ENCODE assay signal across 7 cellular contexts in the genomic region with DNA sequence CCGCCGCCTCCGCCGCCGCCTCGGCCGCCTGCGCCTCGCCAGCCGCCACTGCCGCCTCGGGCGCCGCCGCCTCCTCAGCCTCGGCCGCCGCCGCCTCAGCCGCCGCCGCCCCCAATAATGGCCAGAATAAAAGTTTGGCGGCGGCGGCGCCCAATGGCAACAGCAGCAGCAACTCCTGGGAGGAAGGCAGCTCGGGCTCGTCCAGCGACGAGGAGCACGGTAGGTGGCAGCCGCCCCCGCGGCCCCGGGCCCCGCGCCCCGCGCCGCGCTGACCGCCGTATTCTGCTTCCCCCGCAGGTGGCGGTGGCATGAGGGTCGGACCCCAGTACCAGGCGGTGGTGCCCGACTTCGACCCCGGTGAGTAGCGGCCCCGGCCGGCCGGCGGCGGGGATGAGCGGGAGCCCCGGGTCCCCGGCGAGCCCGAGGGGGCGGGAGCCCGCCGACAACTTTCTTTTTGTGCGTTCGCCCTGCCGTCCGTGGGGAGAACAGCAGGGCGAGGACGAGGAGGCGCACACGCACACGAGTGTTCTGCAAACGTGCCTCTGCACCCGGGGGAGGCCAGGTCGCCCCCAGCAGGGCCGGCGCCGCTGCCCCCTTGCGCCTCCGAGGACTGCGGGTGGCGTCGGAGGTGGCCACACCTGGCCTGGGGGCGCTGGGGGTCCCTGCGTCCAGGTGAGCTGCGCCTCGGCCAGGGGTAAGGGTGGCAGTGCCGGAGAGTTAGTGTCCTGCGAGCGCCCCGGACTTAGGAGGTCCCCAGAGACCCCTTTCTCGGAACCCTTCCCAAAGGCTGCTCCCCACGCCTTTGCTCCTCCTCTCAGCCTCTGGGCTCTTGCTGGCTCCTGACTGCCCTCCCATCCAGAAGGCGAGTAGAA. TPM values are rescaled to one million over a fixed set of nuclear protein-coding genes. Genes with fewer than 3 reads are reported as not detected.
A peak's percentile ranks its signal among the peaks of the same experiment; 100 is the strongest.
DNase-seq lines count a peak whose midpoint lies in the region; ATAC-seq and TF ChIP-seq lines count a peak whose summit lies in the region.

No MANE protein-coding gene starts in this region.

- H4K20me1 ChIP-seq in neural progenitor cell (ENCODE audit: low read depth), result peaks cover 47% of the 10 kb centered on the region

- H3K4me3 Mint-ChIP-seq in neural progenitor cell, result peak overlapping the region; percentile 93

- peaks cover 63% of the 10 kb centered on the region for H3K79me2 ChIP-seq in neural progenitor cell (ENCODE audit: low read depth)

- no peak overlapping the region for H2AFZ ChIP-seq in neural progenitor cell (replicated peaks)

- peaks cover 29% of the 10 kb centered on the region for H3F3A ChIP-seq in neural progenitor cell (ENCODE audit: low read depth)

- peaks cover 5% of the 10 kb centered on the region for H3K27me3 Mint-ChIP-seq in neural progenitor cell (ENCODE audit: insufficient read depth, low read depth)

- H3K4me1 ChIP-seq in NT2/D1 (ENCODE audit: insufficient read depth, insufficient read length) (peaks cover 7% of the 10 kb centered on the region), neural progenitor cell (peaks cover 12% of the 10 kb centered on the region), subcutaneous abdominal adipose tissue (ENCODE audit: control insufficient read depth in 5 of 5, insufficient read depth in 5 of 5, low read length in 5 of 5) (peaks cover 4 to 29% (median 26%) of the 10 kb centered on the region in 5 donors)

- peak overlapping the region; percentile 85 for H3K9ac ChIP-seq in NT2/D1 (ENCODE audit: insufficient read length, low read depth)
- H3K9ac ChIP-seq in neural progenitor cell, result peak overlapping the region; percentile 68
- peak overlapping the region; percentile 59 to 83 (median 81) for H3K9ac ChIP-seq in subcutaneous abdominal adipose tissue (ENCODE audit: low read length in 5 of 5)

- H3K4me3 ChIP-seq in NT2/D1 (ENCODE audit: insufficient read length, low read depth) (peak overlapping the region; percentile 85), fibroblast of villous mesenchyme (ENCODE audit: low read depth, low read length) (peak overlapping the region; percentile 87), neural progenitor cell (peak overlapping the region; percentile 94), subcutaneous abdominal adipose tissue (ENCODE audit: low read depth in 1 of 5, low read length in 5 of 5) (peak overlapping the region; percentile 73 to 95 (median 87))

- DNase-seq in NT2/D1 (ENCODE audit: low read depth, low spot score) (no peak), fibroblast of villous mesenchyme (ENCODE audit: low read depth) (peak; percentile 36), neural progenitor cell (ENCODE audit: low spot score) (peak; percentile 73)
- DNase-seq in activated T-helper 1 cell treated with anti-CD3 and anti-CD28 coated beads, Interleukin-2, amount 50 U/mL, for 16 hours (ENCODE audit: low read depth in 1 of 2, low spot score in 1 of 2), result peak; percentile 23 to 45

- H3K36me3 ChIP-seq in NT2/D1 (ENCODE audit: insufficient read depth, insufficient read length, low read length) (peaks cover 8% of the 10 kb centered on the region), neural progenitor cell (no peaks in the 10 kb centered on the region), subcutaneous abdominal adipose tissue (ENCODE audit: control insufficient read depth in 5 of 5, insufficient read depth in 5 of 5, low read length in 5 of 5) (no peaks in the 10 kb centered on the region)

- peak; percentile 45 for TF ChIP-seq CTCF in fibroblast of villous mesenchyme (IDR thresholded peaks at IDR 0.05; ENCODE audit: insufficient read depth, low read depth, low read length)
- peak; percentile 26 for TF ChIP-seq CTCF in neural progenitor cell (IDR thresholded peaks at IDR 0.05)

- H3K27ac Mint-ChIP-seq in neural progenitor cell, result peak overlapping the region; percentile 8

- peaks cover 34% of the 10 kb centered on the region for H3K4me1 Mint-ChIP-seq in neural progenitor cell

- no peaks in the 10 kb centered on the region for H3K9me3 Mint-ChIP-seq in neural progenitor cell

- no peaks in the 10 kb centered on the region for H3K9me3 ChIP-seq in NT2/D1 (ENCODE audit: insufficient read depth, low read length)
- no peaks in the 10 kb centered on the region for H3K9me3 ChIP-seq in neural progenitor cell (ENCODE audit: low read depth)
- H3K9me3 ChIP-seq in subcutaneous abdominal adipose tissue (ENCODE audit: control insufficient read depth in 5 of 5, low read length in 5 of 5), result no peaks in the 10 kb centered on the region

- peak overlapping the region; percentile 90 for H3K4me2 ChIP-seq in neural progenitor cell

- H3K27me3 ChIP-seq in NT2/D1 (ENCODE audit: insufficient read depth, insufficient read length) (no peaks in the 10 kb centered on the region), neural progenitor cell (no peaks in the 10 kb centered on the region), subcutaneous abdominal adipose tissue (ENCODE audit: control insufficient read depth in 5 of 5, insufficient read depth in 4 of 5, low read length in 5 of 5) (no peaks in the 10 kb centered on the region)

- peak; percentile 19 for ATAC-seq in GM18502 (IDR thresholded peaks at IDR 0.05; ENCODE audit: poor library complexity, unreplicated experiment)
- ATAC-seq in HG02763 (IDR thresholded peaks at IDR 0.05; ENCODE audit: unreplicated experiment), result peak; percentile 6

- H3K27ac ChIP-seq in neural progenitor cell (peak overlapping the region; percentile 100), subcutaneous abdominal adipose tissue (ENCODE audit: low read depth, low read length) (peak overlapping the region; percentile 79)

- peaks cover 5% of the 10 kb centered on the region for H3K36me3 Mint-ChIP-seq in neural progenitor cell

RNA-seq across cellular contexts. Expression of gene RCOR1, which starts 0.8 kb away (rescaled TPM):
- total RNA-seq in fibroblast of villous mesenchyme (12.6 and 23.7 TPM in 2 replicates), neural progenitor cell (ENCODE audit: low replicate concordance) (25.3 and 33.7 TPM in 2 replicates)
